ENCODE assay signal across 21 cellular contexts in genomic region chr5:135739383-135739961, GRCh38.
DNase-seq lines count a peak whose midpoint lies in the region; FAIRE-seq and TF ChIP-seq lines count a peak whose summit lies in the region.
"Had no signal": no experiment of that assay in that cellular context is flagged by ENCODE, and none has a peak within 500 bp of the region (broad histone marks: within the 10 kb centered on the region; RNA-seq: fewer than 3 reads in every experiment).

No MANE protein-coding gene starts in this region.

- H2AFZ ChIP-seq in neuronal stem cell (ENCODE audit: low read length) = no peak overlapping the region

- no peak overlapping the region for H3K27ac ChIP-seq in neuronal stem cell (replicated peaks; ENCODE audit: low read length)

- H2AK5ac ChIP-seq in neuronal stem cell (ENCODE audit: low read depth, low read length) = no peak overlapping the region

- H3K27me3 ChIP-seq in adipocyte (replicated peaks; ENCODE audit: control insufficient read depth, insufficient read depth, low read length) (peaks cover 35% of the 10 kb centered on the region), neuronal stem cell (ENCODE audit: control insufficient read depth in 3 of 3, insufficient read depth in 3 of 3, low read depth in 1 of 3, low read length in 3 of 3) (peaks cover 0 to 4% (median 0%) of the 10 kb centered on the region in 3 experiments)

- no peak overlapping the region for H3K14ac ChIP-seq in neuronal stem cell (ENCODE audit: low read length)

- peaks cover 10% of the 10 kb centered on the region for H3K4me1 ChIP-seq in adipocyte (ENCODE audit: control insufficient read depth, insufficient read depth, low read length)
- no peaks in the 10 kb centered on the region for H3K4me1 ChIP-seq in neuronal stem cell (ENCODE audit: control insufficient read depth in 2 of 2, insufficient read depth in 1 of 2, low read depth in 1 of 2, low read length in 2 of 2)

- H3K9ac ChIP-seq in adipocyte (ENCODE audit: low read length) (no peak overlapping the region), neuronal stem cell (ENCODE audit: low read depth, low read length, poor library complexity) (no peak overlapping the region)

- H4K91ac ChIP-seq in neuronal stem cell (ENCODE audit: low read depth, low read length, poor library complexity) = no peak overlapping the region

- H3K18ac ChIP-seq in neuronal stem cell (ENCODE audit: low read length) = no peak overlapping the region

- H3K4me1 Mint-ChIP-seq in osteocyte (ENCODE audit: unreplicated experiment) = peaks cover 31% of the 10 kb centered on the region

- peaks cover 10% of the 10 kb centered on the region for H3K27me3 Mint-ChIP-seq in osteocyte (ENCODE audit: unreplicated experiment)

- no peaks in the 10 kb centered on the region for H3K36me3 ChIP-seq in adipocyte (ENCODE audit: control insufficient read depth, insufficient read depth, low read length, severe bottlenecking)
- no peaks in the 10 kb centered on the region for H3K36me3 ChIP-seq in neuronal stem cell (replicated peaks in 1 of 2; ENCODE audit: control insufficient read depth in 2 of 2, insufficient read depth in 2 of 2, low read length in 2 of 2)

- H3K9me3 ChIP-seq in adipocyte (ENCODE audit: control insufficient read depth, low read length) (peaks cover 5% of the 10 kb centered on the region), neuronal stem cell (replicated peaks in 1 of 2; ENCODE audit: control insufficient read depth in 2 of 2, insufficient read depth in 1 of 2, low read depth in 1 of 2, low read length in 2 of 2) (no peaks in the 10 kb centered on the region)

- TF ChIP-seq CTCF in fibroblast of mammary gland (conservative IDR thresholded peaks at IDR 0.05; ENCODE audit: control insufficient read depth, insufficient read depth, low read depth, low read length) (no peak), osteocyte (IDR thresholded peaks at IDR 0.05) (no peak)

- H2BK12ac ChIP-seq in neuronal stem cell (ENCODE audit: low read length) = no peak overlapping the region

- no peaks in the 10 kb centered on the region for H3K36me3 Mint-ChIP-seq in osteocyte (ENCODE audit: unreplicated experiment)
- H3K36me3 Mint-ChIP-seq: activated naive CD4-positive, alpha-beta T cell treated with anti-CD3 and anti-CD28 coated beads, Interleukin-2, amount 50 U/mL, for 72 hours had no signal

- TF ChIP-seq POLR2A in GM12892 (IDR thresholded peaks at IDR 0.05; ENCODE audit: low read depth, low read length) = no peak

- H3K27ac Mint-ChIP-seq in osteocyte (ENCODE audit: unreplicated experiment) = peak overlapping the region; percentile 73
- H3K27ac Mint-ChIP-seq: activated naive CD4-positive, alpha-beta T cell treated with anti-CD3 and anti-CD28 coated beads, Interleukin-2, amount 50 U/mL, for 72 hours; activated T-cell treated with anti-CD3 and anti-CD28 coated beads, Interleukin-2, amount 50 U/mL, for 72 hours; T-helper 1 cell treated with Interleukin-12 subunit alpha and Interleukin-12 subunit beta and Interleukin-4 antibody, amounts not matched to agents 30 μg/mL and 1 μg/mL, for 36 hours had no signal

- WGBS in neuronal stem cell (ENCODE audit: extremely low coverage in 2 of 2, insufficient read length in 2 of 2, insufficient replicate concordance in 1 of 2), 2 donors = no CpG with 5 or more reads among the region's 3 CpGs

- H3K4me2 ChIP-seq in neuronal stem cell (ENCODE audit: insufficient read depth, low read length, poor library complexity, severe bottlenecking) = no peak overlapping the region

- DNase-seq in GM12892 (ENCODE audit: insufficient read length) (no peak), adipocyte (ENCODE audit: low read depth) (peak; percentile 21), fibroblast of mammary gland (ENCODE audit: low read depth) (peak; percentile 4), osteocyte (ENCODE audit: extremely low spot score, unreplicated experiment) (peak; percentile 53), neuronal stem cell (ENCODE audit: low spot score) (no peak), NCI-H510A treated with DMSO at 0.1 percent for 48 hours (lab: John Stamatoyannopoulos, UW) (no peak), NCI-H446 (lab: John Stamatoyannopoulos, UW) (no peak)
- no peak for DNase-seq in activated T-cell treated with anti-CD3 and anti-CD28 coated beads, Interleukin-2, amount 50 U/mL, for 48 hours
- DNase-seq: activated CD4-positive, alpha-beta T cell treated with anti-CD3 and anti-CD28 coated beads, Interleukin-2, amount 50 U/mL, for 48 hours; activated T-cell treated with anti-CD3 and anti-CD28 coated beads, Interleukin-2, amount 50 U/mL, for 72 hours; AML-193; COR-L47; effector CD8-positive, alpha-beta T cell; left cardiac atrium; NCI-H187; NCI-H345; SIG-M5; stimulated activated CD4-positive, alpha-beta T cell treated with anti-CD3 and anti-CD28 coated beads, Interleukin-2, amount 100 ng/mL, for 48 hours had no signal

- no peak overlapping the region for H2BK15ac ChIP-seq in neuronal stem cell (ENCODE audit: low read length)

- no peak overlapping the region for H2BK120ac ChIP-seq in neuronal stem cell (ENCODE audit: low read depth, low read length)

- no peak overlapping the region for H4K8ac ChIP-seq in neuronal stem cell (ENCODE audit: low read depth, low read length)

- peak; percentile 78 for FAIRE-seq in GM12892 (lab: Jason Lieb, UNC)
- FAIRE-seq: GM12878 had no signal

- no peaks in the 10 kb centered on the region for H3K9me3 Mint-ChIP-seq in osteocyte (ENCODE audit: unreplicated experiment)
- H3K9me3 Mint-ChIP-seq: T-helper 1 cell treated with Interleukin-12 subunit alpha and Interleukin-12 subunit beta and Interleukin-4 antibody, amounts not matched to agents 30 μg/mL and 1 μg/mL, for 36 hours had no signal

- no peak overlapping the region for H3K4ac ChIP-seq in neuronal stem cell (ENCODE audit: low read length)

- H3K23ac ChIP-seq in neuronal stem cell (ENCODE audit: low read depth, low read length, poor library complexity) = no peak overlapping the region

- no peak overlapping the region for H3K4me3 Mint-ChIP-seq in osteocyte (ENCODE audit: unreplicated experiment)
- H3K4me3 Mint-ChIP-seq: activated T-cell treated with anti-CD3 and anti-CD28 coated beads, Interleukin-2, amount 50 U/mL, for 72 hours; T-helper 1 cell treated with Interleukin-12 subunit alpha and Interleukin-12 subunit beta and Interleukin-4 antibody, amounts not matched to agents 30 μg/mL and 1 μg/mL, for 36 hours had no signal

- H3K4me3 ChIP-seq in adipocyte (ENCODE audit: low read length) = no peak overlapping the region
- no peak overlapping the region for H3K4me3 ChIP-seq in fibroblast of mammary gland (ENCODE audit: control insufficient read depth, low read depth, low read length)
- H3K4me3 ChIP-seq in neuronal stem cell (ENCODE audit: low read length in 2 of 2) = no peak overlapping the region
- H3K4me3 ChIP-seq: GM12878 had no signal

- H3K79me1 ChIP-seq in neuronal stem cell (ENCODE audit: low read depth, low read length) = no peaks in the 10 kb centered on the region

- H2BK5ac ChIP-seq in neuronal stem cell (ENCODE audit: low read length) = no peak overlapping the region

Comparison
In these comparisons a context has a peak if more than half of its experiments do, and no peak if none do; other contexts are left out.
1. DNase-seq: peak in adipocyte (single experiment), fibroblast of mammary gland (single experiment) and osteocyte (single experiment); none in GM12892 (single experiment), neuronal stem cell (single experiment), NCI-H510A treated with DMSO at 0.1 percent for 48 hours (single experiment), activated T-cell treated with anti-CD3 and anti-CD28 coated beads, Interleukin-2, amount 50 U/mL, for 48 hours (0 of 2) and NCI-H446 (0 of 2).